Comparison of ENCODE assay signal across 30 cellular contexts in genomic region chr13:33224191-33224590, GRCh38.
"Had no signal": no experiment of that assay in that cellular context is flagged by ENCODE, and none has a peak within 500 bp of the region (broad histone marks: within the 10 kb centered on the region; RNA-seq: fewer than 3 reads in every experiment).

No MANE protein-coding gene starts in this region.

- H2AFZ ChIP-seq: hepatocyte had no signal

- H3K27ac ChIP-seq: colonic mucosa, epithelial cell of prostate, foreskin keratinocyte, gastrocnemius medialis, hepatocyte, WERI-Rb-1 had no signal

- H3K36me3 ChIP-seq: colonic mucosa, gastrocnemius medialis, WERI-Rb-1 had no signal

- FAIRE-seq: endothelial cell of umbilical vein had no signal

- H3K27me3 ChIP-seq: body of pancreas, colonic mucosa, foreskin keratinocyte, gastrocnemius medialis, heart right ventricle, hepatocyte had no signal

- H3K4me1 ChIP-seq: colonic mucosa had no signal

- H3K4me3 ChIP-seq: body of pancreas, colonic mucosa, gastrocnemius medialis, heart right ventricle, hepatocyte had no signal

- H3K27ac Mint-ChIP-seq: activated B cell treated with CpG ODN at 0.5 μM for 24 hours; activated CD8-positive, alpha-beta T cell treated with anti-CD3 and anti-CD28 coated beads for 36 hours; activated naive CD4-positive, alpha-beta T cell treated with anti-CD3 and anti-CD28 coated beads, Interleukin-2, amount 10 ng/mL, durations not matched to agents 7 days and 5 days; activated naive CD4-positive, alpha-beta T cell treated with anti-CD3 and anti-CD28 coated beads, Interleukin-2, amount 50 U/mL, for 72 hours; activated naive CD8-positive, alpha-beta T cell treated with anti-CD3 and anti-CD28 coated beads, Interleukin-2, amount 10 ng/mL, durations not matched to agents 7 days and 5 days; activated T-cell treated with anti-CD3 and anti-CD28 coated beads, Interleukin-2, amount 50 U/mL, for 72 hours; T-helper 17 cell; T-helper 2 cell treated with Interferon-gamma antibody and Interleukin-4, amounts not matched to agents 5 μg/mL and 100 μg/mL, for 36 hours had no signal

- ATAC-seq: activated CD4-positive, CD25-positive, alpha-beta regulatory T cell treated with anti-CD3 and anti-CD28 coated beads, Interleukin-2, amount 50 U/mL, for 24 hours; activated CD8-positive, alpha-beta T cell treated with anti-CD3 and anti-CD28 coated beads for 36 hours; activated naive CD4-positive, alpha-beta T cell treated with anti-CD3 and anti-CD28 coated beads, Interleukin-2, amount 50 U/mL, for 72 hours; activated T-cell treated with anti-CD3 and anti-CD28 coated beads, Interleukin-2, amount 50 U/mL, for 72 hours; body of pancreas; foreskin keratinocyte; gastrocnemius medialis; heart right ventricle; T-helper 17 cell had no signal

- H3K9me3 Mint-ChIP-seq: activated CD8-positive, alpha-beta T cell treated with anti-CD3 and anti-CD28 coated beads for 36 hours; activated naive CD4-positive, alpha-beta T cell treated with anti-CD3 and anti-CD28 coated beads, Interleukin-2, amount 10 ng/mL, durations not matched to agents 7 days and 5 days; activated naive CD4-positive, alpha-beta T cell treated with anti-CD3 and anti-CD28 coated beads, Interleukin-2, amount 50 U/mL, for 72 hours; activated naive CD8-positive, alpha-beta T cell treated with anti-CD3 and anti-CD28 coated beads, Interleukin-2, amount 10 ng/mL, durations not matched to agents 7 days and 5 days; T-helper 2 cell treated with Interferon-gamma antibody and Interleukin-4, amounts not matched to agents 5 μg/mL and 100 μg/mL, for 36 hours had no signal

- H3K4me2 ChIP-seq: hepatocyte had no signal

- H3K36me3 Mint-ChIP-seq: activated naive CD4-positive, alpha-beta T cell treated with anti-CD3 and anti-CD28 coated beads, Interleukin-2, amount 10 ng/mL, durations not matched to agents 7 days and 5 days; activated naive CD4-positive, alpha-beta T cell treated with anti-CD3 and anti-CD28 coated beads, Interleukin-2, amount 50 U/mL, for 72 hours; activated naive CD8-positive, alpha-beta T cell treated with anti-CD3 and anti-CD28 coated beads, Interleukin-2, amount 10 ng/mL, durations not matched to agents 7 days and 5 days had no signal

- DNase-seq: activated B cell treated with CpG ODN at 0.5 μM for 24 hours; activated CD4-positive, alpha-beta T cell treated with anti-CD3 and anti-CD28 coated beads for 48 hours; activated CD4-positive, alpha-beta T cell treated with anti-CD3 and anti-CD28 coated beads, Interleukin-2, amount 50 U/mL, for 1 hour; activated CD4-positive, alpha-beta T cell treated with anti-CD3 and anti-CD28 coated beads, Interleukin-2, amount 50 U/mL, for 48 hours; activated CD8-positive, alpha-beta memory T cell treated with anti-CD3 and anti-CD28 coated beads for 24 hours; activated CD8-positive, alpha-beta T cell treated with anti-CD3 and anti-CD28 coated beads for 36 hours; activated gamma-delta T cell; activated naive CD4-positive, alpha-beta T cell; activated naive CD4-positive, alpha-beta T cell treated with anti-CD3 and anti-CD28 coated beads, Interleukin-2, amount 10 ng/mL, durations not matched to agents 7 days and 5 days; activated naive CD8-positive, alpha-beta T cell treated with anti-CD3 and anti-CD28 coated beads, Interleukin-2, amount 10 ng/mL, durations not matched to agents 7 days and 5 days; activated T-cell treated with anti-CD3 and anti-CD28 coated beads, Interleukin-2, amount 50 U/mL, for 1 hour; activated T-cell treated with anti-CD3 and anti-CD28 coated beads, Interleukin-2, amount 50 U/mL, for 72 hours; body of pancreas; caudate nucleus; colonic mucosa; effector CD8-positive, alpha-beta T cell; foreskin keratinocyte; gastrocnemius medialis; glutamatergic neuron; heart right ventricle; T-helper 1 cell; T-helper 17 cell; T1000; WERI-Rb-1 had no signal

- H3K4me3 Mint-ChIP-seq: activated B cell treated with CpG ODN at 0.5 μM for 24 hours; activated CD8-positive, alpha-beta T cell treated with anti-CD3 and anti-CD28 coated beads for 36 hours; activated naive CD4-positive, alpha-beta T cell treated with anti-CD3 and anti-CD28 coated beads, Interleukin-2, amount 10 ng/mL, durations not matched to agents 7 days and 5 days; activated naive CD8-positive, alpha-beta T cell treated with anti-CD3 and anti-CD28 coated beads, Interleukin-2, amount 10 ng/mL, durations not matched to agents 7 days and 5 days; activated T-cell treated with anti-CD3 and anti-CD28 coated beads, Interleukin-2, amount 50 U/mL, for 72 hours; T-helper 17 cell; T-helper 2 cell treated with Interferon-gamma antibody and Interleukin-4, amounts not matched to agents 5 μg/mL and 100 μg/mL, for 36 hours had no signal

- H3K9me3 ChIP-seq: body of pancreas, colonic mucosa, gastrocnemius medialis had no signal
